In the genomic region with DNA sequence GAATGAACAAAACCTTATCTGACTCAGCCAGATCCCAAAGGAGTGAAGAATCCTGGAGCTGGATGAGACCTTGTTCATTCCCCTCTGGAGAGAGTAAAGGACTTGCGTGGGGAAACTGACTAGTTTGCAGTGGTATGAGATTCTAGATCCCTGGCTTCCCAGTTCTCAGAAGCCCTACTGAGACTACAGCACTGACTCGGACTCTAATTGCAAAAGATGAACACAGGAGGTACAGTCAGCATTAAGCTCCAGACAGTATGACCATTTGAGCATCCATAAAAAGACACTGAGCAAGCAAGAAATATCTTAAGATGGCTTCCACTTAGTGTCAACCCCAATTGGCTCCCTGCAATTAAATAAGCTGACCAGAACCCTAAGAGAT, we compare ENCODE assay signal across 7 cellular contexts. TPM values are rescaled to one million over a fixed set of nuclear protein-coding genes. Genes with fewer than 3 reads are reported as not detected.
A peak's percentile ranks its signal among the peaks of the same experiment; 100 is the strongest.
DNase-seq lines count a peak whose midpoint lies in the region; ATAC-seq and TF ChIP-seq lines count a peak whose summit lies in the region.

No MANE protein-coding gene starts in this region.

- H3K9me2 ChIP-seq in Loucy (replicated peaks; ENCODE audit: low read depth, low read length): no peaks in the 10 kb centered on the region

- peak overlapping the region; percentile 82 for H3K4me2 ChIP-seq in Loucy (ENCODE audit: low read depth, low read length, poor library complexity, severe bottlenecking)

- 78% methylated on average over 1 of the region's 2 CpGs for WGBS in right lobe of liver (ENCODE audit: insufficient coverage, low coverage, low lambda C conversion rate, missing lambda C conversion rate)
- WGBS in suprapubic skin: 66% methylated on average over 2 of the region's 2 CpGs

- H3K4me1 ChIP-seq in Loucy (ENCODE audit: insufficient read depth, low read length, poor library complexity, severe bottlenecking) (peaks cover 47% of the 10 kb centered on the region), right lobe of liver (peaks cover 0 to 49% (median 10%) of the 10 kb centered on the region in 4 donors), suprapubic skin (peaks cover 64% of the 10 kb centered on the region)

- TF ChIP-seq CTCF in Loucy (conservative IDR thresholded peaks at IDR 0.05; ENCODE audit: low read length) (no peak), right lobe of liver (IDR thresholded peaks at IDR 0.05) (no peak), suprapubic skin (IDR thresholded peaks at IDR 0.05) (no peak)

- DNase-seq in astrocyte of the hippocampus (ENCODE audit: low read depth, low spot score) (peak; percentile 33), right lobe of liver (no peak), suprapubic skin (ENCODE audit: low spot score in 2 of 2) (no peak), NCI-H1694 (lab: John Stamatoyannopoulos, UW) (no peak), COLO668 (lab: John Stamatoyannopoulos, UW; ENCODE audit: unreplicated experiment) (no peak)

- TF ChIP-seq POLR2A in right lobe of liver (IDR thresholded peaks at IDR 0.05) (no peak), suprapubic skin (IDR thresholded peaks at IDR 0.05) (no peak)

- peaks cover 9% of the 10 kb centered on the region for H4K20me1 ChIP-seq in Loucy (ENCODE audit: insufficient read depth, low read length, poor library complexity, severe bottlenecking)

- H3K27me3 ChIP-seq in Loucy (ENCODE audit: insufficient read depth, low read length, poor library complexity, severe bottlenecking) (peaks cover 12% of the 10 kb centered on the region), right lobe of liver (no peaks in the 10 kb centered on the region), suprapubic skin (no peaks in the 10 kb centered on the region)

- ATAC-seq in right lobe of liver: no peak
- no peak for ATAC-seq in GM21786 (IDR thresholded peaks at IDR 0.05; ENCODE audit: unreplicated experiment)

- H3K4me3 ChIP-seq in Loucy (ENCODE audit: low read length, poor library complexity, severe bottlenecking) (peak overlapping the region; percentile 2), right lobe of liver (no peak overlapping the region), suprapubic skin (no peak overlapping the region)

- H2AFZ ChIP-seq in Loucy (ENCODE audit: low read length): no peak overlapping the region

- H3K9me3 ChIP-seq in Loucy (ENCODE audit: insufficient read depth, low read depth, low read length): no peaks in the 10 kb centered on the region
- H3K9me3 ChIP-seq in right lobe of liver: no peaks in the 10 kb centered on the region
- no peaks in the 10 kb centered on the region for H3K9me3 ChIP-seq in suprapubic skin

- H3K79me2 ChIP-seq in Loucy (ENCODE audit: insufficient read depth, low read length): peaks cover 86% of the 10 kb centered on the region

- peaks cover 17% of the 10 kb centered on the region; the same call in 1 of the 2 replicates for H3F3A ChIP-seq in Loucy (ENCODE audit: low read depth)

- H3K36me3 ChIP-seq in Loucy (ENCODE audit: insufficient read depth, low read length) (peaks cover 12% of the 10 kb centered on the region), right lobe of liver (no peaks in the 10 kb centered on the region), suprapubic skin (no peaks in the 10 kb centered on the region)

- peak overlapping the region; percentile 100 for H3K9ac ChIP-seq in Loucy (ENCODE audit: low read depth, low read length, poor library complexity, severe bottlenecking)

- no peak for TF ChIP-seq EP300 in suprapubic skin (IDR thresholded peaks at IDR 0.05)

- intact Hi-C loops in right lobe of liver (cut with DNase I): no loop called here

- H3K27ac ChIP-seq in right lobe of liver: peak overlapping the region in 2 of 3 donors; percentile 21 to 63
- peak overlapping the region; percentile 99 for H3K27ac ChIP-seq in suprapubic skin

RNA-seq across cellular contexts. Expression of gene ZC3H4, which starts 6.8 kb away (rescaled TPM):
- total RNA-seq in right lobe of liver (10 to 100 TPM in 4 of 6 experiments, 1 to 10 TPM in 2; 8.3 to 19.1 (median 15.1) TPM), suprapubic skin (10 to 100 TPM; 24.2 to 42.8 (median 31.7) TPM)

RNA-seq across cellular contexts. Expression of gene SAE1, which starts 23.8 kb away (rescaled TPM):
- total RNA-seq in right lobe of liver (10 to 100 TPM; 18.8 to 33.2 (median 26.7) TPM), suprapubic skin (10 to 100 TPM; 22.4 to 51.9 (median 44.7) TPM)

RNA-seq across cellular contexts. Expression of gene TMEM160, which starts 58.4 kb away (rescaled TPM):
- total RNA-seq in right lobe of liver (10 to 100 TPM; 12.3 to 37.0 (median 17.2) TPM), suprapubic skin (10 to 100 TPM; 13.9 to 45.9 (median 31.3) TPM)
